27 cellular contexts compared by ENCODE assay signal in genomic region chr20:19403549-19403948, GRCh38.
"Had no signal": no experiment of that assay in that cellular context is flagged by ENCODE, and none has a peak within 500 bp of the region (broad histone marks: within the 10 kb centered on the region; RNA-seq: fewer than 3 reads in every experiment).

No MANE protein-coding gene starts in this region.

- DNase-seq: dermis blood vessel endothelial cell; effector memory CD8-positive, alpha-beta T cell; foreskin fibroblast; gastrocnemius medialis; heart left ventricle; immature natural killer cell; left ventricle myocardium superior; lower lobe of right lung; natural killer cell; occipital lobe; pancreas; right lobe of liver; small intestine; stimulated activated CD4-positive, alpha-beta T cell treated with anti-CD3 and anti-CD28 coated beads, Interleukin-12 subunit alpha, Interleukin-12 subunit beta, amount 100 ng/mL, for 4 hours; stimulated activated CD4-positive, alpha-beta T cell treated with anti-CD3 and anti-CD28 coated beads, Interleukin-1b, Interleukin-23, amount 100 ng/mL, for 48 hours; stimulated activated CD4-positive, alpha-beta T cell treated with anti-CD3 and anti-CD28 coated beads, Interleukin-4, amount 100 ng/mL, for 1 hour; stimulated activated CD8-positive, alpha-beta memory T cell treated with anti-CD3 and anti-CD28 coated beads, Interleukin-4, amount 100 ng/mL, for 48 hours; stimulated activated naive CD4-positive, alpha-beta T cell; stimulated activated naive CD8-positive, alpha-beta T cell treated with anti-CD3 and anti-CD28 coated beads, Interleukin-15, amount 100 ng/mL, for 72 hours; thyroid gland; upper lobe of left lung had no signal

- H3K27ac ChIP-seq: coronary artery, gastrocnemius medialis, heart left ventricle, hepatocyte, lower lobe of right lung, pancreas, right lobe of liver, suprapubic skin, thyroid gland, upper lobe of left lung had no signal

- H3K4me2 ChIP-seq: hepatocyte had no signal

- H3K79me2 ChIP-seq: hepatocyte had no signal

- FAIRE-seq: keratinocyte, pancreas, small intestine, urothelium cell line had no signal

- H3K4me1 ChIP-seq: gastrocnemius medialis, heart left ventricle, pancreas, right lobe of liver had no signal

- H3K27me3 ChIP-seq: gastrocnemius medialis, hepatocyte, pancreas, right lobe of liver, suprapubic skin, thyroid gland, upper lobe of left lung had no signal

- H3K4me1 Mint-ChIP-seq: immature natural killer cell; natural killer cell; stimulated activated naive CD8-positive, alpha-beta T cell treated with anti-CD3 and anti-CD28 coated beads, Interleukin-15, amount 100 ng/mL, for 72 hours had no signal

- H3K4me3 ChIP-seq: coronary artery, gastrocnemius medialis, heart left ventricle, hepatocyte, lower lobe of right lung, pancreas, right lobe of liver, suprapubic skin, thyroid gland, upper lobe of left lung had no signal

- H3K27me3 Mint-ChIP-seq: progenitor cell of endocrine pancreas had no signal

- H3K9me3 ChIP-seq: gastrocnemius medialis, pancreas, right lobe of liver, thyroid gland had no signal

- H2AFZ ChIP-seq: hepatocyte had no signal

- ATAC-seq: effector memory CD8-positive, alpha-beta T cell; gastrocnemius medialis; heart left ventricle; left ventricle myocardium superior; lower lobe of right lung; natural killer cell; pancreas; right lobe of liver; stimulated activated naive CD8-positive, alpha-beta T cell treated with anti-CD3 and anti-CD28 coated beads, Interleukin-15, amount 100 ng/mL, for 72 hours had no signal

- H3K27ac Mint-ChIP-seq: effector memory CD8-positive, alpha-beta T cell; immature natural killer cell; natural killer cell; progenitor cell of endocrine pancreas; stimulated activated naive CD8-positive, alpha-beta T cell treated with anti-CD3 and anti-CD28 coated beads, Interleukin-15, amount 100 ng/mL, for 72 hours had no signal

- H3K36me3 ChIP-seq: gastrocnemius medialis, heart left ventricle, lower lobe of right lung, pancreas, right lobe of liver, suprapubic skin, thyroid gland, upper lobe of left lung had no signal

- H3K4me3 Mint-ChIP-seq: effector memory CD8-positive, alpha-beta T cell; immature natural killer cell; natural killer cell; stimulated activated naive CD8-positive, alpha-beta T cell treated with anti-CD3 and anti-CD28 coated beads, Interleukin-15, amount 100 ng/mL, for 72 hours had no signal
